In genomic region chr22:19775496-19776325, GRCh38 we compare ENCODE assay signal across 14 cellular contexts. TPM values are rescaled to one million over a fixed set of nuclear protein-coding genes. Genes with fewer than 3 reads are reported as not detected.
"Had no signal": no experiment of that assay in that cellular context is flagged by ENCODE, and none has a peak within 500 bp of the region (broad histone marks: within the 10 kb centered on the region; RNA-seq: fewer than 3 reads in every experiment).

No MANE protein-coding gene starts in this region.

- H3K27me3 ChIP-seq: breast epithelium had no signal

- H3K4me3 ChIP-seq: breast epithelium, psoas muscle, stomach, thoracic aorta had no signal

- H3K27ac Mint-ChIP-seq: activated naive CD8-positive, alpha-beta T cell treated with anti-CD3 and anti-CD28 coated beads for 36 hours; memory B cell; natural killer cell treated with Interleukin-12 subunit alpha and Interleukin-12 subunit beta and Interleukin-15 and Interleukin-18, amount 100 ng/mL, for 72 hours had no signal

- H3K36me3 ChIP-seq: breast epithelium, stomach, thoracic aorta had no signal

- DNase-seq: activated naive CD8-positive, alpha-beta T cell treated with anti-CD3 and anti-CD28 coated beads for 36 hours; hypothalamus; left colon; occipital lobe; stimulated activated CD4-positive, alpha-beta T cell treated with anti-CD3 and anti-CD28 coated beads, Interleukin-2, amount 100 ng/mL, for 48 hours; stomach had no signal

- H3K4me1 ChIP-seq: breast epithelium had no signal

- H3K27ac ChIP-seq: breast epithelium, psoas muscle, stomach, thoracic aorta had no signal

- ATAC-seq: activated CD4-positive, CD25-positive, alpha-beta regulatory T cell treated with anti-CD3 and anti-CD28 coated beads, Interleukin-2, amount 50 U/mL, for 24 hours; esophagus mucosa; left colon; psoas muscle had no signal

- H3K4me3 Mint-ChIP-seq: activated naive CD8-positive, alpha-beta T cell treated with anti-CD3 and anti-CD28 coated beads for 36 hours; memory B cell; natural killer cell treated with Interleukin-12 subunit alpha and Interleukin-12 subunit beta and Interleukin-15 and Interleukin-18, amount 100 ng/mL, for 72 hours had no signal

- H3K9me3 ChIP-seq: breast epithelium, psoas muscle, stomach, thoracic aorta had no signal

- H3K9me3 Mint-ChIP-seq: activated naive CD8-positive, alpha-beta T cell treated with anti-CD3 and anti-CD28 coated beads for 36 hours; memory B cell; natural killer cell treated with Interleukin-12 subunit alpha and Interleukin-12 subunit beta and Interleukin-15 and Interleukin-18, amount 100 ng/mL, for 72 hours had no signal

- H3K36me3 Mint-ChIP-seq: activated naive CD8-positive, alpha-beta T cell treated with anti-CD3 and anti-CD28 coated beads for 36 hours; natural killer cell treated with Interleukin-12 subunit alpha and Interleukin-12 subunit beta and Interleukin-15 and Interleukin-18, amount 100 ng/mL, for 72 hours had no signal

RNA-seq across cellular contexts. Expression of gene TBX1, which starts 15.1 kb away (rescaled TPM):
- total RNA-seq: activated naive CD8-positive, alpha-beta T cell treated with anti-CD3 and anti-CD28 coated beads for 36 hours had no signal

RNA-seq across cellular contexts. Expression of gene GP1BB, which starts 52.4 kb away (rescaled TPM):
- total RNA-seq: activated naive CD8-positive, alpha-beta T cell treated with anti-CD3 and anti-CD28 coated beads for 36 hours; natural killer cell treated with Interleukin-12 subunit alpha and Interleukin-12 subunit beta and Interleukin-15 and Interleukin-18, amount 100 ng/mL, for 72 hours; T-helper 2 cell treated with Interferon-gamma antibody and Interleukin-4, amounts not matched to agents 100 ng/mL and 5 ng/mL, for 36 hours had no signal
